8 cellular contexts compared by ENCODE assay signal in genomic region chr1:148679050-148679786, GRCh38.
DNase-seq lines count a peak whose midpoint lies in the region; ATAC-seq and TF ChIP-seq lines count a peak whose summit lies in the region.
"Not testable (repeated sequence)": the region's sequence is repeated elsewhere in the genome, so short reads cannot be mapped to it uniquely, and the experiment has no call there.

No MANE protein-coding gene starts in this region.

- not testable (repeated sequence) for H3K36me3 Mint-ChIP-seq in WTC11; endothelial cell (ENCODE audit: low read depth, unreplicated experiment)

- H3K4me1 Mint-ChIP-seq in WTC11; endothelial cell (ENCODE audit: unreplicated experiment): not testable (repeated sequence)

- POLR2A ChIA-PET in WTC11 (lab: Charles Lee), result not testable (repeated sequence)

- H4K20me1 ChIP-seq in osteoblast (ENCODE audit: insufficient read depth, low read length), result not testable (repeated sequence)

- TF ChIP-seq CTCF in WTC11 (IDR thresholded peaks at IDR 0.05); endothelial cell (IDR thresholded peaks at IDR 0.05; ENCODE audit: unreplicated experiment); osteoblast (IDR thresholded peaks at IDR 0.05; ENCODE audit: extremely low read depth, low read depth, low read length): not testable (repeated sequence)

- DNase-seq in ELR (ENCODE audit: low read depth) (peak; percentile 60), MG63 (peak; percentile 52), WTC11 (ENCODE audit: low spot score) (peak; percentile 53), endothelial cell (ENCODE audit: low spot score) (peak; percentile 4), kidney tubule cell (ENCODE audit: low spot score) (peak; percentile 33), superior temporal gyrus (ENCODE audit: extremely low spot score) (peak; percentile 8)
- DNase-seq in activated naive CD4-positive, alpha-beta T cell treated with Interleukin-2 at 50 U/mL for 16 hours, result peak; percentile 57
- DNase-seq in osteoblast (ENCODE audit: insufficient read length, low spot score, missing footprints), result not testable (repeated sequence)

- H3K4me1 ChIP-seq in osteoblast (ENCODE audit: insufficient read depth, low read length), result not testable (repeated sequence)

- not testable (repeated sequence) for H3K27me3 Mint-ChIP-seq in WTC11 (ENCODE audit: low read depth); endothelial cell (ENCODE audit: unreplicated experiment)

- not testable (repeated sequence) for H3K79me2 ChIP-seq in osteoblast (ENCODE audit: insufficient read depth, low read length)

- H3K27me3 ChIP-seq in MG63; osteoblast (ENCODE audit: insufficient read depth, low read length): not testable (repeated sequence)

- CTCF ChIA-PET in WTC11 (lab: Charles Lee), result not testable (repeated sequence)

- H3K4me3 ChIP-seq in MG63 (peak overlapping the region; percentile 64), osteoblast (ENCODE audit: insufficient read depth, low read length) (peak overlapping the region; percentile 57)

- H3K27ac ChIP-seq in osteoblast (ENCODE audit: low read depth, low read length), result not testable (repeated sequence)

- not testable (repeated sequence) for H3K27ac Mint-ChIP-seq in WTC11; endothelial cell (ENCODE audit: unreplicated experiment)

- not testable (repeated sequence) for H3K36me3 ChIP-seq in MG63; osteoblast (ENCODE audit: insufficient read depth, low read length)

- not testable (repeated sequence) for H3K9me3 ChIP-seq in MG63; osteoblast (ENCODE audit: low read depth, low read length)

- not testable (repeated sequence) for H3K4me2 ChIP-seq in osteoblast (ENCODE audit: insufficient read depth, low read length)

- not testable (repeated sequence) for H2AFZ ChIP-seq in osteoblast (ENCODE audit: low read length)

- H3K9me3 Mint-ChIP-seq in WTC11; endothelial cell (ENCODE audit: unreplicated experiment): not testable (repeated sequence)

- peak overlapping the region; percentile 60 for H3K4me3 Mint-ChIP-seq in WTC11
- not testable (repeated sequence) for H3K4me3 Mint-ChIP-seq in endothelial cell (ENCODE audit: unreplicated experiment)

- peak; percentile 75 for ATAC-seq in WTC11

TF ChIP-seq in WTC11, 78 proteins besides CTCF, POLR2A, EP300 and RAD21:
- 0 out of 2 replicates have a peak, but pooled peaks have one; percentile 26 for TF ChIP-seq SP1 (CRISPR knock-in tag; conservative IDR thresholded peaks at IDR 0.05)
